9 cellular contexts compared by ENCODE assay signal in genomic region chrX:48695524-48695875, GRCh38. TPM values are rescaled to one million over a fixed set of nuclear protein-coding genes. Genes with fewer than 3 reads are reported as not detected.
DNase-seq lines count a peak whose midpoint lies in the region; ATAC-seq, FAIRE-seq and TF ChIP-seq lines count a peak whose summit lies in the region.
"Had no signal": no experiment of that assay in that cellular context is flagged by ENCODE, and none has a peak within 500 bp of the region (broad histone marks: within the 10 kb centered on the region; RNA-seq: fewer than 3 reads in every experiment).

No MANE protein-coding gene starts in this region.

- BruUV-seq in Calu3 (replicated peaks; lab: Mats Ljungman, UMichigan), result no TSS peak

- H3K36me3 ChIP-seq in neuronal stem cell (replicated peaks in 1 of 2; ENCODE audit: control insufficient read depth in 2 of 2, insufficient read depth in 2 of 2, low read length in 2 of 2), result peaks cover 2 to 19% of the 10 kb centered on the region in 2 donors

- no peak overlapping the region for H3K18ac ChIP-seq in neuronal stem cell (ENCODE audit: low read length)

- H2AFZ ChIP-seq in neuronal stem cell (ENCODE audit: low read length), result peak overlapping the region; percentile 73

- no peak for FAIRE-seq in urothelium cell line (lab: Jason Lieb, UNC)
- FAIRE-seq: endometrium had no signal

- no peak overlapping the region for H3K4me2 ChIP-seq in neuronal stem cell (ENCODE audit: insufficient read depth, low read length, poor library complexity, severe bottlenecking)

- peaks cover 16% of the 10 kb centered on the region for H3K27me3 Mint-ChIP-seq in Calu3 (ENCODE audit: unreplicated experiment)

- H2BK120ac ChIP-seq in neuronal stem cell (ENCODE audit: low read depth, low read length), result no peak overlapping the region

- no peaks in the 10 kb centered on the region for H3K79me1 ChIP-seq in neuronal stem cell (ENCODE audit: low read depth, low read length)

- H3K9me3 Mint-ChIP-seq in Calu3 (ENCODE audit: low read depth, unreplicated experiment), result no peaks in the 10 kb centered on the region

- intact Hi-C loops in Calu3 (cut with micrococcal nuclease; ENCODE audit: unreplicated experiment), result no loop called here
- intact Hi-C loops in dorsolateral prefrontal cortex (cut with DNase I), result loop anchor here (2.0 to 10.0 kb wide), 3 partner anchors 19 to 109 kb away; partner anchors contain the start of gene HDAC6 (in 1 of the 2)

- H3K4me3 ChIP-seq in dorsolateral prefrontal cortex (peak overlapping the region in 58 of 59 donors; percentile 41 to 75 (median 62)), neuronal stem cell (ENCODE audit: low read length in 2 of 2) (peak overlapping the region in 1 of 2 donors; percentile 69)

- H2BK5ac ChIP-seq in neuronal stem cell (ENCODE audit: low read length), result no peak overlapping the region

- no peak overlapping the region for H2BK15ac ChIP-seq in neuronal stem cell (ENCODE audit: low read length)

- peaks cover 3 to 12% of the 10 kb centered on the region in 2 donors for H3K4me1 ChIP-seq in neuronal stem cell (ENCODE audit: control insufficient read depth in 2 of 2, insufficient read depth in 1 of 2, low read depth in 1 of 2, low read length in 2 of 2)

- no peak overlapping the region for H3K4ac ChIP-seq in neuronal stem cell (ENCODE audit: low read length)

- DNase-seq in Calu3 (no peak), NCI-H524 treated with DMSO at 0.1 percent for 48 hours (lab: John Stamatoyannopoulos, UW) (peak; percentile 40), dorsolateral prefrontal cortex (peak in 2 of 10 donors; percentile 11 to 15), neuronal stem cell (ENCODE audit: low spot score) (no peak), urothelium cell line (ENCODE audit: low spot score) (no peak), occipital lobe (lab: John Stamatoyannopoulos, UW) (no peak), mesenteric fat pad (ENCODE audit: low spot score) (no peak)

- peak overlapping the region; percentile 82 for H3K4me3 Mint-ChIP-seq in Calu3 (ENCODE audit: low read depth, unreplicated experiment)

- no peak overlapping the region for H3K14ac ChIP-seq in neuronal stem cell (ENCODE audit: low read length)

- peak overlapping the region; percentile 63 for H3K9ac ChIP-seq in neuronal stem cell (ENCODE audit: low read depth, low read length, poor library complexity)

- CTCF ChIA-PET in Calu3 (lab: Charles Lee), result interaction anchor here (1.4 kb wide), 1 partner anchor 47 kb away, joined by 3 read pairs; no protein-coding TSS in a partner anchor

- TF ChIP-seq CTCF in Calu3 (IDR thresholded peaks at IDR 0.05; ENCODE audit: unreplicated experiment), result no peak
- no peak for TF ChIP-seq CTCF in dorsolateral prefrontal cortex (IDR thresholded peaks at IDR 0.05 in 54 of 56, conservative IDR thresholded peaks at IDR 0.05 in 2 of 56; ENCODE audit: low read depth in 1 of 56, partially characterized antibody in 56 of 56)

- no peak overlapping the region for H4K8ac ChIP-seq in neuronal stem cell (ENCODE audit: low read depth, low read length)

- no CpG with 5 or more reads among the region's 14 CpGs for WGBS in neuronal stem cell (ENCODE audit: extremely low coverage in 2 of 2, insufficient read length in 2 of 2, insufficient replicate concordance in 1 of 2), 2 donors

- H2AK5ac ChIP-seq in neuronal stem cell (ENCODE audit: low read depth, low read length), result no peak overlapping the region

- no peaks in the 10 kb centered on the region for H3K9me3 ChIP-seq in neuronal stem cell (replicated peaks in 1 of 2; ENCODE audit: control insufficient read depth in 2 of 2, insufficient read depth in 1 of 2, low read depth in 1 of 2, low read length in 2 of 2)

- no peak overlapping the region for H3K23ac ChIP-seq in neuronal stem cell (ENCODE audit: low read depth, low read length, poor library complexity)

- H3K27ac Mint-ChIP-seq in Calu3 (ENCODE audit: unreplicated experiment), result peak overlapping the region; percentile 92

- peaks cover 30% of the 10 kb centered on the region for H3K36me3 Mint-ChIP-seq in Calu3 (ENCODE audit: insufficient read depth, unreplicated experiment)

- ATAC-seq in GM18498 (IDR thresholded peaks at IDR 0.05; ENCODE audit: unreplicated experiment), result no peak

- H4K91ac ChIP-seq in neuronal stem cell (ENCODE audit: low read depth, low read length, poor library complexity), result no peak overlapping the region

- no peaks in the 10 kb centered on the region for H3K4me1 Mint-ChIP-seq in Calu3 (ENCODE audit: low read depth, unreplicated experiment)

- peaks cover 0 to 43% (median 11%) of the 10 kb centered on the region in 45 donors for H3K27me3 ChIP-seq in dorsolateral prefrontal cortex
- no peaks in the 10 kb centered on the region for H3K27me3 ChIP-seq in neuronal stem cell (ENCODE audit: control insufficient read depth in 3 of 3, insufficient read depth in 3 of 3, low read depth in 1 of 3, low read length in 3 of 3)

- H2BK12ac ChIP-seq in neuronal stem cell (ENCODE audit: low read length), result no peak overlapping the region

- H3K27ac ChIP-seq in dorsolateral prefrontal cortex (peak overlapping the region in 57 of 59 donors; percentile 43 to 96 (median 89)), neuronal stem cell (replicated peaks; ENCODE audit: low read length) (no peak overlapping the region)

RNA-seq across cellular contexts. Expression of gene SUV39H1, which starts 1.0 kb away (rescaled TPM):
- total RNA-seq in Calu3 (2022), result 20.8 and 23.3 TPM in 2 replicates
- total RNA-seq in dorsolateral prefrontal cortex, result 10 to 100 TPM in 3 of 120 experiments, 1 to 10 TPM in 117; 2.4 to 11.8 (median 6.3) TPM
- polyA plus RNA-seq in neuronal stem cell (2013, experiment 1 of 2), result 11.2 TPM
- 10.1 TPM for polyA plus RNA-seq in neuronal stem cell (2013, experiment 2 of 2)
- total RNA-seq in occipital lobe, result 2.8 TPM
- 5.1 TPM for total RNA-seq in mesenteric fat pad

RNA-seq across cellular contexts. Expression of gene WAS, which starts 11.9 kb away (rescaled TPM):
- total RNA-seq in Calu3 (2022) (1.1 TPM in 1 of 2 replicates, not detected in the other), dorsolateral prefrontal cortex (10 to 100 TPM in 13 of 120 experiments, 1 to 10 TPM in 107; 1.6 to 19.4 (median 5.3) TPM), occipital lobe (0.16 TPM), mesenteric fat pad (22.0 TPM)
- 0.35 TPM for polyA plus RNA-seq in neuronal stem cell (2013, experiment 1 of 2)
- polyA plus RNA-seq in neuronal stem cell (2013, experiment 2 of 2), result 0.32 TPM
